ENCODE assay signal across 8 cellular contexts in the genomic region with DNA sequence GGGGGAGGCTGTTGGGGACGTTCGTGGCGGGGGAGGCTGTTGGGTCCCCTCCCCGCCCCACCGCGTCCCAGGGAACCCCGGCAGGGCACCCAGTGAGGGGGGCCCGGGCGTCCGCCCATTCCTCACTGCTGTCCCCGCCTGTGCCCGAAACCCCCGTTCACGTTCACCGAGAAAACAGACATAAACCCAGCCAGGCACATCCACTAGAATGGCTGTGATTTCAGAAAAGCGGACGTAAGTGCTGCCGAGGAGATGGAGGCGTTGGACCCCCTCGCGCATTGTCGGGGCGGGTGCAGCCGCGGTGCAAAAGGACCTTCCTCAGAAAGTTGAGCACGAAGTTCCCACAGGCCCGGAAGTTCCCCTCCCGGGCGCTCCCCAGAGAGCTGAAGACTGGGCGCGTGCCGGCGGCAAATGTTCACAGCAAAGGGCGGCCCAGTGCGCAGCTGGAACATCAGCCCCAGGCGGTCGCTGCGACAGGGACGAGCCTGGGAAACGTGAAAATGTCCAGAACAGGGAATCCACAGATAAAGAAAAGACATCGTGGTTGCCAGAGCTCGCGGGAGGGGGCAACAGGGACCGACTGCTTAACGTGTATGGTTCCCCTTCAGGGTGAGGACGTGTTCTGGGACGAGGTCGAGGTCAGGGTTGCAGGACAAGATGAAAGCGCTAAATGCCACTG. TPM values are rescaled to one million over a fixed set of nuclear protein-coding genes. Genes with fewer than 3 reads are reported as not detected.
DNase-seq lines count a peak whose midpoint lies in the region; ATAC-seq and TF ChIP-seq lines count a peak whose summit lies in the region.

No MANE protein-coding gene starts in this region.

- H3F3A ChIP-seq in OCI-LY1 (ENCODE audit: insufficient read depth, low read length), result no peaks in the 10 kb centered on the region

- ATAC-seq in naive B cell (ENCODE audit: low read depth in 2 of 2) (peak; percentile 72 to 73), GM19351 (IDR thresholded peaks at IDR 0.05; ENCODE audit: unreplicated experiment) (no peak)

- H3K9me2 ChIP-seq in OCI-LY1 (ENCODE audit: low read depth, low read length), result no peaks in the 10 kb centered on the region

- H3K27me3 Mint-ChIP-seq in naive B cell, result peaks cover 39 to 70% (median 40%) of the 10 kb centered on the region in 3 donors

- H3K36me3 Mint-ChIP-seq in naive B cell, result peaks cover 0 to 5% of the 10 kb centered on the region in 2 donors

- peaks cover 6% of the 10 kb centered on the region for H3K4me1 ChIP-seq in OCI-LY1 (ENCODE audit: insufficient read depth, low read length, severe bottlenecking)

- H3K79me2 ChIP-seq in OCI-LY1 (ENCODE audit: insufficient read depth, low read length), result no peaks in the 10 kb centered on the region

- H3K36me3 ChIP-seq in OCI-LY1 (ENCODE audit: insufficient read depth, low read length), result no peaks in the 10 kb centered on the region

- no peak overlapping the region for H3K27ac ChIP-seq in OCI-LY1 (ENCODE audit: low read depth, low read length, poor library complexity, severe bottlenecking)

- no peak overlapping the region; the same call in 1 of the 2 replicates for H3K9ac ChIP-seq in OCI-LY1 (ENCODE audit: low read length)

- peak overlapping the region; percentile 77 to 94 (median 85) for H3K27ac Mint-ChIP-seq in naive B cell

- no peak overlapping the region for H2AFZ ChIP-seq in OCI-LY1 (ENCODE audit: low read length)

- peak overlapping the region; percentile 64 to 91 (median 85) for H3K4me3 Mint-ChIP-seq in naive B cell

- H3K4me2 ChIP-seq in OCI-LY1 (ENCODE audit: low read length), result peak overlapping the region; percentile 27

- H3K9me3 ChIP-seq in OCI-LY1 (ENCODE audit: low read length), result no peaks in the 10 kb centered on the region

- peaks cover 23 to 35% (median 25%) of the 10 kb centered on the region in 3 donors for H3K4me1 Mint-ChIP-seq in naive B cell

- peak overlapping the region; percentile 55 for H3K4me3 ChIP-seq in OCI-LY1 (ENCODE audit: low read depth, low read length, poor library complexity, severe bottlenecking)

- peaks cover 0 to 4% (median 0%) of the 10 kb centered on the region in 7 donors for H3K9me3 Mint-ChIP-seq in naive B cell

- TF ChIP-seq CTCF in OCI-LY1 (IDR thresholded peaks at IDR 0.05; ENCODE audit: low read length), result no peak

- DNase-seq in NCI-H2171 treated with DMSO at 0.1 percent for 48 hours (lab: John Stamatoyannopoulos, UW) (peak; percentile 24), NCI-H2171 (lab: John Stamatoyannopoulos, UW) (no peak), ecto neural progenitor cell (ENCODE audit: low spot score) (peak; percentile 63), naive B cell (peak; percentile 64), LoVo (ENCODE audit: low spot score) (no peak), NCI-H774 (lab: John Stamatoyannopoulos, UW) (no peak)

- H3K27me3 ChIP-seq in OCI-LY1 (ENCODE audit: insufficient read depth, low read length), result peaks cover 8% of the 10 kb centered on the region; the same call in 1 of the 2 replicates

- no peaks in the 10 kb centered on the region for H4K20me1 ChIP-seq in OCI-LY1 (ENCODE audit: insufficient read depth, low read length)

RNA-seq across cellular contexts. Expression of a gene that starts 18.5 kb away (rescaled TPM):
- polyA plus RNA-seq in naive B cell (ENCODE audit: low read depth in 6 of 6), result under 1 TPM in 2 of 6 donors, not detected in 4; 0.19 to 0.40 TPM

RNA-seq across cellular contexts. Expression of a gene that starts 53.8 kb away (rescaled TPM):
- 10 to 100 TPM; 50.8 to 78.2 (median 60.4) TPM for polyA plus RNA-seq in naive B cell (ENCODE audit: low read depth in 6 of 6)

RNA-seq across cellular contexts. Expression of a gene that starts 55.2 kb away (rescaled TPM):
- polyA plus RNA-seq in naive B cell (ENCODE audit: low read depth in 6 of 6), result 1 to 10 TPM in 4 of 6 donors, under 1 TPM in 1, not detected in 1; 0.70 to 1.8 (median 1.4) TPM

Comparison
In these comparisons a context has a peak if more than half of its experiments do, and no peak if none do; other contexts are left out.
1. DNase-seq: peak in NCI-H2171 treated with DMSO at 0.1 percent for 48 hours (single experiment), ecto neural progenitor cell (single experiment) and naive B cell (single experiment); none in NCI-H2171 (single experiment), LoVo (single experiment) and NCI-H774 (single experiment).